Comparison of ENCODE assay signal across 8 cellular contexts in genomic region chr10:32346134-32346550, GRCh38. TPM values are rescaled to one million over a fixed set of nuclear protein-coding genes. Genes with fewer than 3 reads are reported as not detected.
A peak's percentile ranks its signal among the peaks of the same experiment; 100 is the strongest.
DNase-seq lines count a peak whose midpoint lies in the region; ATAC-seq and TF ChIP-seq lines count a peak whose summit lies in the region.

No MANE protein-coding gene starts in this region.

- H3K4me1 Mint-ChIP-seq in brain: peaks cover 78% of the 10 kb centered on the region

- peak overlapping the region; percentile 90 to 95 (median 94) for H3K4me3 Mint-ChIP-seq in brain

- H3K27ac Mint-ChIP-seq in brain: peak overlapping the region; percentile 99 to 100 (median 100)

- H3K9me3 Mint-ChIP-seq in brain: no peaks in the 10 kb centered on the region

- H3K27ac ChIP-seq in 22Rv1: peak overlapping the region; percentile 99
- no peak overlapping the region for H3K27ac ChIP-seq in iPS DF 6.9 (ENCODE audit: low read length)
- H3K27ac ChIP-seq in gastrocnemius medialis: peak overlapping the region; percentile 96 to 100 (median 100)

- H3K27me3 Mint-ChIP-seq in brain: peaks cover 8% of the 10 kb centered on the region

- in situ Hi-C loops in gastrocnemius medialis (cut with MboI; ENCODE audit: low sequenced_read_pairs in 4 of 4): loop anchor here in 2 of 4 donors (5.0 to 25.0 kb wide), 3 partner anchors 89 to 284 kb away; partner anchors contain the start of gene KIF5B (in 1 of the 2)

- TF ChIP-seq CTCF in 22Rv1 (IDR thresholded peaks at IDR 0.05) (peak; percentile 98), brain (conservative IDR thresholded peaks at IDR 0.05) (peak; percentile 92 to 95), gastrocnemius medialis (IDR thresholded peaks at IDR 0.05 in 4 of 5, conservative IDR thresholded peaks at IDR 0.05 in 1 of 5) (peak; percentile 97 to 99 (median 99))

- intact Hi-C loops in gastrocnemius medialis (cut with DNase I; ENCODE audit: low total_unique reads): loop anchor here (1.0 to 5.0 kb wide), 5 partner anchors 21 to 290 kb away; partner anchors contain the start of gene KIF5B

- H3K4me1 ChIP-seq in iPS DF 6.9 (ENCODE audit: control insufficient read depth, insufficient read depth, low read length) (peaks cover 2% of the 10 kb centered on the region; the same call in 1 of the 2 replicates), gastrocnemius medialis (peaks cover 64 to 66% of the 10 kb centered on the region in 2 donors)

- ATAC-seq in GM18508 (IDR thresholded peaks at IDR 0.05; ENCODE audit: insufficient read depth, unreplicated experiment) (peak; percentile 52), HG03025 (IDR thresholded peaks at IDR 0.05; ENCODE audit: low FRiP score, unreplicated experiment) (peak; percentile 70), gastrocnemius medialis (peak; percentile 84 to 85)

- H3K4me3 ChIP-seq in iPS DF 6.9 (ENCODE audit: low read length) (peak overlapping the region; percentile 77; the same call in 1 of the 2 replicates), gastrocnemius medialis (peak overlapping the region; percentile 78 to 98 (median 89))

- H3K36me3 Mint-ChIP-seq in brain: peaks cover 48% of the 10 kb centered on the region

- no peaks in the 10 kb centered on the region for H3K9me3 ChIP-seq in iPS DF 6.9 (ENCODE audit: control insufficient read depth, insufficient read depth, low read length)
- H3K9me3 ChIP-seq in gastrocnemius medialis: no peaks in the 10 kb centered on the region

- H3K36me3 ChIP-seq in iPS DF 6.9 (ENCODE audit: control insufficient read depth, insufficient read depth, low read length): no peaks in the 10 kb centered on the region
- H3K36me3 ChIP-seq in gastrocnemius medialis: no peaks in the 10 kb centered on the region

- peak; percentile 64 for DNase-seq in NCI-H2029 (lab: John Stamatoyannopoulos, UW)
- peak; percentile 95 for DNase-seq in T1000 (lab: John Stamatoyannopoulos, UW)
- peak; percentile 76 for DNase-seq in iPS DF 6.9 (ENCODE audit: low read depth, low spot score)
- DNase-seq in gastrocnemius medialis: peak; percentile 95 to 97

- no CpG with 5 or more reads among the region's 30 CpGs for WGBS in iPS DF 6.9 (ENCODE audit: insufficient coverage, insufficient read length)

- H3K27me3 ChIP-seq in iPS DF 6.9 (ENCODE audit: control insufficient read depth, insufficient read depth, low read length) (no peaks in the 10 kb centered on the region), gastrocnemius medialis (no peaks in the 10 kb centered on the region)

- TF ChIP-seq POLR2A in gastrocnemius medialis (IDR thresholded peaks at IDR 0.05): peak in 1 of 2 donors; percentile 42

RNA-seq across cellular contexts. Expression of gene EPC1, which starts 0.8 kb away (rescaled TPM):
- polyA plus RNA-seq in brain (ENCODE audit: insufficient read depth, low read depth, low replicate concordance): 16.4 TPM
- total RNA-seq in gastrocnemius medialis: 10 to 100 TPM; 25.0 to 37.9 (median 29.3) TPM
